23 cellular contexts compared by ENCODE assay signal in the genomic region with DNA sequence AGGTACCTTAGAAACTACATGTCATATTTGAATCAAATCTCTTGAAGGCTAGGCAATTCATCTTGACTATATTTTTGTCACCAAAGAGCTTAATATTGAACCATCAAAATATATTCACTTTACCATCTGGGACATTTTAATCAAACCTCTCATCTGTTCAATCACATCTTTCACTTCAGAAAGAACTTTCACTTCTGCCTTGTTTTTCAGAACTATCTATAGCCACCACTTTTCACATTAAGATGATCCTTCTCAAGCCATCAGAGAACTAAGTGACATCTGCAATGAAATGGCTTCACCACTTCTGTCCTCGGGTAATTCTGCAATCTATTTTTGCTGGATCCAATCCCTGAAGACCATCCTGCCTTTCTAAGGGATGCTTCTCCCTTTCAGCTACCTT. TPM values are rescaled to one million over a fixed set of nuclear protein-coding genes. Genes with fewer than 3 reads are reported as not detected.
DNase-seq lines count a peak whose midpoint lies in the region; ATAC-seq, FAIRE-seq and TF ChIP-seq lines count a peak whose summit lies in the region.
"Had no signal": no experiment of that assay in that cellular context is flagged by ENCODE, and none has a peak within 500 bp of the region (broad histone marks: within the 10 kb centered on the region; RNA-seq: fewer than 3 reads in every experiment).

No MANE protein-coding gene starts in this region.

- H3K4me3 Mint-ChIP-seq in activated B cell treated with CpG ODN at 0.5 μM for 24 hours = no peak overlapping the region
- H3K4me3 Mint-ChIP-seq: CD4-positive, CD25-positive, alpha-beta regulatory T cell; CD8-positive, alpha-beta memory T cell; H9 had no signal

- no peaks in the 10 kb centered on the region for H3K79me2 ChIP-seq in DOHH2 (ENCODE audit: control insufficient read depth, low read length)
- no peaks in the 10 kb centered on the region for H3K79me2 ChIP-seq in Karpas-422 (ENCODE audit: low read length)
- no peaks in the 10 kb centered on the region for H3K79me2 ChIP-seq in H1 (ENCODE audit: control insufficient read depth in 1 of 2, insufficient read depth in 2 of 2, low read length in 2 of 2)

- H3K4me2 ChIP-seq in DOHH2 (ENCODE audit: low read length) = peak overlapping the region; percentile 37
- H3K4me2 ChIP-seq in Karpas-422 (ENCODE audit: low read depth, low read length, poor library complexity, severe bottlenecking) = peak overlapping the region; percentile 34
- no peak overlapping the region for H3K4me2 ChIP-seq in H1 (ENCODE audit: insufficient read depth in 1 of 2, low read depth in 2 of 2, low read length in 2 of 2)

- ATAC-seq in activated B cell treated with CpG ODN at 0.5 μM for 24 hours (ENCODE audit: low read depth) = no peak
- no peak for ATAC-seq in gastrocnemius medialis
- ATAC-seq in GM21423 (IDR thresholded peaks at IDR 0.05; ENCODE audit: unreplicated experiment) = no peak

- DNase-seq in Karpas-422 = peak; percentile 67
- DNase-seq in activated B cell treated with CpG ODN at 0.5 μM for 24 hours = no peak
- DNase-seq in H1 (ENCODE audit: low read depth in 1 of 2, low spot score in 2 of 2) = no peak
- DNase-seq in gastrocnemius medialis = no peak
- no peak for DNase-seq in erythroblast (lab: John Stamatoyannopoulos, UW)
- no peak for DNase-seq in NCI-H2107 (lab: John Stamatoyannopoulos, UW)
- DNase-seq: BE2C; C1 segment of cervical spinal cord; CD4-positive, CD25-positive, alpha-beta regulatory T cell; CD8-positive, alpha-beta memory T cell; COR-L47; DMS 273 treated with DMSO at 0.1 percent for 48 hours; DMS53; GDM1; GOT3; H9 had no signal

- H3K4me1 ChIP-seq in DOHH2 (ENCODE audit: control insufficient read depth, low read length) = peaks cover 9% of the 10 kb centered on the region
- peaks cover 16% of the 10 kb centered on the region for H3K4me1 ChIP-seq in Karpas-422 (ENCODE audit: low read length)
- peaks cover 0 to 6% (median 2%) of the 10 kb centered on the region in 4 experiments; a peak in 2 of 7 replicates for H3K4me1 ChIP-seq in H1 (replicated peaks in 1 of 4; ENCODE audit: control insufficient read depth in 3 of 4, insufficient read depth in 4 of 4, low read length in 3 of 4)
- H3K4me1 ChIP-seq in gastrocnemius medialis = no peaks in the 10 kb centered on the region
- H3K4me1 ChIP-seq: BE2C had no signal

- H2BK12ac ChIP-seq in H1 (ENCODE audit: low read depth, low read length) = no peak overlapping the region

- no peak for TF ChIP-seq RAD21 in H1 (IDR thresholded peaks at IDR 0.05 in 1 of 2, conservative IDR thresholded peaks at IDR 0.05 in 1 of 2; ENCODE audit: low read depth in 2 of 2, low read length in 2 of 2)

- H3K9ac ChIP-seq in Karpas-422 (ENCODE audit: low read length) (0 out of 2 replicates have a peak overlapping the region, but pooled peaks have one; percentile 4), H1 (replicated peaks in 1 of 4; ENCODE audit: extremely low read depth in 1 of 4, low read depth in 3 of 4, low read length in 3 of 4) (no peak overlapping the region)

- no peak overlapping the region for H3K4ac ChIP-seq in H1 (replicated peaks; ENCODE audit: insufficient read length, low read depth, low read length)

- H3K36me3 ChIP-seq in DOHH2 (ENCODE audit: control insufficient read depth, low read length) = no peaks in the 10 kb centered on the region
- H3K36me3 ChIP-seq in Karpas-422 (ENCODE audit: insufficient read depth, low read length) = no peaks in the 10 kb centered on the region
- no peaks in the 10 kb centered on the region for H3K36me3 ChIP-seq in H1 (ENCODE audit: control insufficient read depth in 2 of 4, insufficient read depth in 4 of 4, low read length in 3 of 4)
- no peaks in the 10 kb centered on the region for H3K36me3 ChIP-seq in gastrocnemius medialis
- H3K36me3 ChIP-seq: BE2C had no signal

- peak overlapping the region; percentile 48; the same call in 1 of the 2 replicates for H2BK15ac ChIP-seq in H1 (ENCODE audit: low read length)

- H4K8ac ChIP-seq in H1 (ENCODE audit: extremely low read depth, insufficient read depth, low read length) = no peak overlapping the region

- H3K9me2 ChIP-seq in DOHH2 (replicated peaks; ENCODE audit: control insufficient read depth, low read length) = no peaks in the 10 kb centered on the region
- no peaks in the 10 kb centered on the region for H3K9me2 ChIP-seq in Karpas-422 (replicated peaks; ENCODE audit: insufficient read depth, low read length)

- no peaks in the 10 kb centered on the region for H3K23me2 ChIP-seq in H1 (ENCODE audit: low read depth, low read length)

- H4K91ac ChIP-seq in H1 (replicated peaks; ENCODE audit: insufficient read length, low read length) = no peak overlapping the region

- peaks cover 7% of the 10 kb centered on the region for H3K4me1 Mint-ChIP-seq in activated B cell treated with CpG ODN at 0.5 μM for 24 hours
- H3K4me1 Mint-ChIP-seq: CD4-positive, CD25-positive, alpha-beta regulatory T cell; CD8-positive, alpha-beta memory T cell had no signal

- WGBS in H1 (ENCODE audit: extremely low coverage in 1 of 2, insufficient coverage in 1 of 2, insufficient read length in 1 of 2, insufficient replicate concordance in 2 of 2, low coverage in 1 of 2, low lambda C conversion rate in 2 of 2, missing lambda C conversion rate in 1 of 2), 2 experiments = 92% methylated on average over 1 of the region's 1 CpG; no CpG with 5 or more reads in 1 of the 2 experiments

- H3K14ac ChIP-seq in H1 (ENCODE audit: insufficient read length) = no peak overlapping the region

- H3K56ac ChIP-seq in H1 (replicated peaks; ENCODE audit: insufficient read length, low read depth, low read length) = no peak overlapping the region

- H3K4me3 ChIP-seq in DOHH2 (ENCODE audit: low read length) = no peak overlapping the region
- H3K4me3 ChIP-seq in Karpas-422 (ENCODE audit: low read length) = no peak overlapping the region
- no peak overlapping the region for H3K4me3 ChIP-seq in H1 (ENCODE audit: extremely low read depth in 1 of 4, insufficient read depth in 2 of 4, low read depth in 3 of 4, low read length in 4 of 4)
- H3K4me3 ChIP-seq in gastrocnemius medialis = no peak overlapping the region

- H2BK20ac ChIP-seq in H1 (ENCODE audit: low read length) = peak overlapping the region; percentile 35; the same call in 1 of the 2 replicates

- TF ChIP-seq CTCF in DOHH2 (IDR thresholded peaks at IDR 0.05; ENCODE audit: low read depth, low read length, poor library complexity, severe bottlenecking) (no peak), activated B cell treated with CpG ODN at 0.5 μM for 24 hours (IDR thresholded peaks at IDR 0.05) (no peak), H1 (IDR thresholded peaks at IDR 0.05; ENCODE audit: control extremely low read depth in 1 of 3, insufficient read depth in 1 of 3, low read depth in 1 of 3, low read length in 3 of 3) (no peak), gastrocnemius medialis (IDR thresholded peaks at IDR 0.05 in 4 of 5, conservative IDR thresholded peaks at IDR 0.05 in 1 of 5) (no peak)

- no peak overlapping the region for H3K27ac ChIP-seq in DOHH2 (ENCODE audit: low read depth, low read length)
- peak overlapping the region; percentile 42 for H3K27ac ChIP-seq in Karpas-422 (ENCODE audit: low read length)
- H3K27ac ChIP-seq in H1 (ENCODE audit: low read depth, low read length) = no peak overlapping the region
- H3K27ac ChIP-seq in gastrocnemius medialis = no peak overlapping the region
- H3K27ac ChIP-seq: HL-60 had no signal

- CTCF ChIA-PET in activated B cell treated with CpG ODN at 0.5 μM for 24 hours (lab: Charles Lee) = no interaction called here
- CTCF ChIA-PET in H1 (lab: Charles Lee; ENCODE audit: partially characterized antibody) = interaction anchor here (1.0 kb wide), 1 partner anchor 18 kb away, joined by 3 read pairs; a partner anchor contains a TSS

- FAIRE-seq in H1 (lab: Jason Lieb, UNC) = no peak
- FAIRE-seq: GM18507 had no signal

- no peak overlapping the region for H2BK5ac ChIP-seq in H1 (ENCODE audit: low read depth, low read length)

- H3K9me3 ChIP-seq in DOHH2 (ENCODE audit: control insufficient read depth, insufficient read depth, low read length) = no peaks in the 10 kb centered on the region
- no peaks in the 10 kb centered on the region for H3K9me3 ChIP-seq in Karpas-422 (ENCODE audit: low read length)
- H3K9me3 ChIP-seq in H1 (ENCODE audit: insufficient read depth in 2 of 2, low read depth in 1 of 2, low read length in 1 of 2) = no peaks in the 10 kb centered on the region
- H3K9me3 ChIP-seq in gastrocnemius medialis = no peaks in the 10 kb centered on the region
- H3K9me3 ChIP-seq: BE2C had no signal

- no peaks in the 10 kb centered on the region for H3K27me3 Mint-ChIP-seq in activated B cell treated with CpG ODN at 0.5 μM for 24 hours
- H3K27me3 Mint-ChIP-seq: CD8-positive, alpha-beta memory T cell had no signal

- in situ Hi-C loops in gastrocnemius medialis (cut with MboI; ENCODE audit: low sequenced_read_pairs in 4 of 4) = no loop called here

- H3K36me3 Mint-ChIP-seq in activated B cell treated with CpG ODN at 0.5 μM for 24 hours (ENCODE audit: low read depth) = no peaks in the 10 kb centered on the region
- H3K36me3 Mint-ChIP-seq: CD4-positive, CD25-positive, alpha-beta regulatory T cell; CD8-positive, alpha-beta memory T cell had no signal

- no peak overlapping the region for H2AK5ac ChIP-seq in H1 (ENCODE audit: low read depth, low read length)

- no peak overlapping the region for H4K5ac ChIP-seq in H1 (ENCODE audit: insufficient read length, low read depth, low read length)

- H3K9me3 Mint-ChIP-seq in activated B cell treated with CpG ODN at 0.5 μM for 24 hours = no peaks in the 10 kb centered on the region
- H3K9me3 Mint-ChIP-seq: CD4-positive, CD25-positive, alpha-beta regulatory T cell; CD8-positive, alpha-beta memory T cell; H9 had no signal

- intact Hi-C loops in activated B cell treated with CpG ODN at 0.5 μM for 24 hours (cut with micrococcal nuclease) (no loop called here), gastrocnemius medialis (cut with DNase I; ENCODE audit: low total_unique reads) (no loop called here)

- H3K27ac Mint-ChIP-seq in activated B cell treated with CpG ODN at 0.5 μM for 24 hours = peak overlapping the region; percentile 19
- H3K27ac Mint-ChIP-seq: CD4-positive, CD25-positive, alpha-beta regulatory T cell; CD8-positive, alpha-beta memory T cell; H9 had no signal

- H3K27me3 ChIP-seq in DOHH2 (ENCODE audit: control insufficient read depth, low read length) (no peaks in the 10 kb centered on the region), Karpas-422 (ENCODE audit: low read length) (no peaks in the 10 kb centered on the region), H1 (replicated peaks in 1 of 4; ENCODE audit: control insufficient read depth in 3 of 4, extremely low read depth in 1 of 4, insufficient read depth in 3 of 4, low read length in 3 of 4) (no peaks in the 10 kb centered on the region), gastrocnemius medialis (no peaks in the 10 kb centered on the region)
- H3K27me3 ChIP-seq: BE2C had no signal

- POLR2A ChIA-PET in activated B cell treated with CpG ODN at 0.5 μM for 24 hours (lab: Charles Lee) (interaction anchor here (0.8 to 1.5 kb wide), 2 partner anchors 10 to 17 kb away, joined by 3 to 6 read pairs; no protein-coding TSS in a partner anchor), H1 (lab: Charles Lee; ENCODE audit: partially characterized antibody) (interaction anchor here (1.0 to 32.2 kb wide), 4 partner anchors 8 to 721 kb away, joined by 3 to 3039 read pairs (median 1020); a partner anchor contains a TSS)

- no peak for TF ChIP-seq EP300 in H1 (IDR thresholded peaks at IDR 0.05; ENCODE audit: borderline replicate concordance in 1 of 2, low read depth in 2 of 2, low read length in 2 of 2)

- no peak for TF ChIP-seq POLR2A in H1 (IDR thresholded peaks at IDR 0.05; ENCODE audit: control extremely low read depth in 1 of 2, low read depth in 2 of 2, low read length in 2 of 2)
- no peak for TF ChIP-seq POLR2A in gastrocnemius medialis (IDR thresholded peaks at IDR 0.05)
- no peak for TF ChIP-seq POLR2A in erythroblast (IDR thresholded peaks at IDR 0.05; ENCODE audit: low read length)

- no peaks in the 10 kb centered on the region for H4K20me1 ChIP-seq in DOHH2 (ENCODE audit: control insufficient read depth, insufficient read depth, low read depth, low read length)
- no peaks in the 10 kb centered on the region for H4K20me1 ChIP-seq in Karpas-422 (ENCODE audit: insufficient read depth, low read depth, low read length)
- no peaks in the 10 kb centered on the region for H4K20me1 ChIP-seq in H1 (replicated peaks in 1 of 2; ENCODE audit: control insufficient read depth in 1 of 2, insufficient read depth in 2 of 2, low read length in 2 of 2)

- no peaks in the 10 kb centered on the region for H3K79me1 ChIP-seq in H1 (ENCODE audit: low read depth, low read length)

- no peak overlapping the region for H3K18ac ChIP-seq in H1 (ENCODE audit: extremely low read depth, low read length)

- no peak overlapping the region for H2BK120ac ChIP-seq in H1 (replicated peaks; ENCODE audit: low read depth, low read length)

- peak overlapping the region; percentile 70; the same call in 1 of the 2 replicates for H2AFZ ChIP-seq in Karpas-422 (ENCODE audit: low read length)
- H2AFZ ChIP-seq in H1 (ENCODE audit: low read length) = no peak overlapping the region

- no peak overlapping the region for H3K23ac ChIP-seq in H1 (ENCODE audit: insufficient read length)

- 0 out of 2 replicates have a peak, but pooled peaks cover 6% of the 10 kb centered on the region for H3F3A ChIP-seq in DOHH2 (ENCODE audit: control insufficient read depth, insufficient read depth)

RNA-seq across cellular contexts. Expression of a gene that starts 57.8 kb away (rescaled TPM):
- not detected in 2 replicates for total RNA-seq in Karpas-422 (2014; rRNA removed; shearing (Covaris generic); ENCODE audit: low replicate concordance)
- not detected in 2 replicates for total RNA-seq in activated B cell treated with CpG ODN at 0.5 μM for 24 hours
- not detected in 2 replicates for total RNA-seq in H1 (2021; fragmentation: NEBNext Ultra II Directional; extraction: Animal tissue kit (Norgen Biotek cat#: 25700))
- not detected in 2 replicates for polyA plus RNA-seq in H1 (2011; rRNA removed)
- not detected for polyA plus RNA-seq in H1 (2011; cell fraction: cytosol; rRNA removed)
- polyA plus RNA-seq in H1 (2011; cell fraction: nucleus; rRNA removed) = not detected
- polyA plus RNA-seq in H1 (2012, experiment 1 of 2) = not detected in 4 replicates
- polyA plus RNA-seq in H1 (2012, experiment 2 of 2) = not detected
- not detected for polyA plus RNA-seq in H1 (2013, experiment 1 of 2)
- polyA plus RNA-seq in H1 (2013, experiment 2 of 2) = not detected
- polyA minus RNA-seq in H1 (2011; rRNA and poly(A)+ RNA removed) = not detected in 2 replicates
- not detected for polyA minus RNA-seq in H1 (2011; cell fraction: cytosol; rRNA and poly(A)+ RNA removed)
- not detected for polyA minus RNA-seq in H1 (2011; cell fraction: nucleus; rRNA and poly(A)+ RNA removed)
- total RNA-seq in gastrocnemius medialis = not detected
- total RNA-seq: A172; CD4-positive, CD25-positive, alpha-beta regulatory T cell; CD8-positive, alpha-beta memory T cell; Daoy; H9; HT1080 had no signal
- polyA plus RNA-seq: CD4-positive, CD25-positive, alpha-beta regulatory T cell; CD8-positive, alpha-beta memory T cell had no signal

Comparison
In these comparisons a context has a peak if more than half of its experiments do, and no peak if none do; other contexts are left out.
1. H3K4me2 ChIP-seq: peak in DOHH2 (single experiment) and Karpas-422 (single experiment); none in H1 (0 of 2).